Comparison of ENCODE assay signal across 8 cellular contexts in the genomic region with DNA sequence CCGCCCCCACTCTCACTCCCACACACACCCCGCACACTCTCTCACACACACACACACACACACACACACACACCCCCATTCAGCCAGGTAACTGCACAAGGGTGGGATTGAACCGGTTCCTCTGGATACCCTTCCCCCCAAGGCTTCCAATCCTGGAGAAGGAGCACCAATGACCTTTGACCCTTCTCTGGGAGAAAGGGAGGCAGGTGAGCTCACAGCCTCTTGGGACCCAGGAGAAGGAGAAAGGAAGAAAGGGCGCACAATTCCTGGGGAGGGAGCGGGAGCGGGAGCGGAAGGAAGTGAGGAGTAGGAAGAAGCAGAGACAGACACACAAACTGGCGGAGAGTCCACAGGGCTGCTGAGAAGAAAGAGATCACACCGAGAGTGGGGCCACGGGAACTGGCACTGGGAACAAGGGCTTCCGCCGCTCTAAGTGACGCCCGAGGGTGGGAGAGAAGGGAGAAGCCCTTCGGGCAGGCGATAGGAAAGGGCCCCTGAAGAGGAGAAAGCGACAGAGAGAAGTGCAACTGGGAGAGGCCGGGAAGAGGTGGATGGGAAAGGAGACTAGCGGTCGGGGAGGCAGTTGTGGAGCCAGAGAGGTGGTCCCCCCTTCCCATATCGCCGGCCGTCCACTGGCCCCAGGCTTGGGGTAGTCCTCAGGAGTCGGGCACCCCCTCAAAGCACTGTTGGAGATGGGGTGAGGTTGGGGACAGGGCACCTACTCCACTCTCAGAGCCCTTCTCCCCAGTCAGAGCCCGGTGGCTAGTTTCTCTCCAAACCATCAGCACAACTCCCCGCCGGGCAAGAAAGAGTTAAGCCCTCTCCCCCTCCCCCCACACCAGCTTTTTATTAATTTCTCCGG. TPM values are rescaled to one million over a fixed set of nuclear protein-coding genes. Genes with fewer than 3 reads are reported as not detected.
DNase-seq lines count a peak whose midpoint lies in the region; ATAC-seq, FAIRE-seq and TF ChIP-seq lines count a peak whose summit lies in the region.

No MANE protein-coding gene starts in this region.

- TF ChIP-seq EP300 in H1 (IDR thresholded peaks at IDR 0.05; ENCODE audit: borderline replicate concordance in 1 of 2, low read depth in 2 of 2, low read length in 2 of 2) = peak in 1 of 2 experiments; percentile 15; a peak in 1 of 3 replicates

- peak overlapping the region; percentile 86 for H3K4me3 Mint-ChIP-seq in natural killer cell treated with Interleukin-12 subunit alpha and Interleukin-12 subunit beta and Interleukin-15 and Interleukin-18, amount 100 ng/mL, for 72 hours

- no peak for TF ChIP-seq POLR2A in H1 (IDR thresholded peaks at IDR 0.05; ENCODE audit: control extremely low read depth in 1 of 2, low read depth in 2 of 2, low read length in 2 of 2)

- no peak overlapping the region for H3K56ac ChIP-seq in H1 (replicated peaks; ENCODE audit: insufficient read length, low read depth, low read length)

- H3K9ac ChIP-seq in H1 (replicated peaks in 1 of 4; ENCODE audit: extremely low read depth in 1 of 4, low read depth in 3 of 4, low read length in 3 of 4) = peak overlapping the region in 2 of 4 experiments; percentile 25 to 68; a peak in 4 of 7 replicates

- no peaks in the 10 kb centered on the region for H4K20me1 ChIP-seq in H1 (replicated peaks in 1 of 2; ENCODE audit: control insufficient read depth in 1 of 2, insufficient read depth in 2 of 2, low read length in 2 of 2)

- H3K27ac ChIP-seq in H1 (ENCODE audit: low read depth, low read length) = peak overlapping the region; percentile 12; the same call in 1 of the 2 replicates

- TF ChIP-seq RAD21 in H1 (IDR thresholded peaks at IDR 0.05 in 1 of 2, conservative IDR thresholded peaks at IDR 0.05 in 1 of 2; ENCODE audit: low read depth in 2 of 2, low read length in 2 of 2) = no peak

- H3K18ac ChIP-seq in H1 (ENCODE audit: extremely low read depth, low read length) = peak overlapping the region; percentile 97

- no peak overlapping the region for H2BK120ac ChIP-seq in H1 (replicated peaks; ENCODE audit: low read depth, low read length)

- 0 out of 2 replicates have a peak overlapping the region, but pooled peaks have one; percentile 24 for H2AFZ ChIP-seq in H1 (ENCODE audit: low read length)

- peak overlapping the region; percentile 70 to 92 for H3K4me2 ChIP-seq in H1 (ENCODE audit: insufficient read depth in 1 of 2, low read depth in 2 of 2, low read length in 2 of 2)

- POLR2A ChIA-PET in H1 (lab: Charles Lee; ENCODE audit: partially characterized antibody) = interaction anchor here (0.7 to 3.5 kb wide), 10 partner anchors 10 to 421 kb away, joined by 3 to 13 read pairs (median 4); no protein-coding TSS in a partner anchor

- DNase-seq in AG10803 (ENCODE audit: low read depth) (no peak), NCI-H69 (lab: John Stamatoyannopoulos, UW) (peak; percentile 22), H1 (ENCODE audit: low read depth in 1 of 2, low spot score in 2 of 2) (peak in 1 of 2 experiments; percentile 84)
- DNase-seq in natural killer cell treated with Interleukin-12 subunit alpha and Interleukin-12 subunit beta and Interleukin-15 and Interleukin-18, amount 100 ng/mL, for 72 hours (ENCODE audit: low spot score) = no peak

- H3K4me1 ChIP-seq in H1 (replicated peaks in 1 of 4; ENCODE audit: control insufficient read depth in 3 of 4, insufficient read depth in 4 of 4, low read length in 3 of 4) = peaks cover 9 to 32% (median 28%) of the 10 kb centered on the region in 4 experiments

- H3K23me2 ChIP-seq in H1 (ENCODE audit: low read depth, low read length) = peaks cover 20% of the 10 kb centered on the region

- H3K27ac Mint-ChIP-seq in natural killer cell treated with Interleukin-12 subunit alpha and Interleukin-12 subunit beta and Interleukin-15 and Interleukin-18, amount 100 ng/mL, for 72 hours = peak overlapping the region; percentile 30 to 43

- H4K5ac ChIP-seq in H1 (ENCODE audit: insufficient read length, low read depth, low read length) = peak overlapping the region; percentile 5

- peak overlapping the region; percentile 59 for H3K4me3 ChIP-seq in AG10803 (ENCODE audit: low read length)
- peak overlapping the region; percentile 37 to 97 (median 74) for H3K4me3 ChIP-seq in H1 (ENCODE audit: extremely low read depth in 1 of 4, insufficient read depth in 2 of 4, low read depth in 3 of 4, low read length in 4 of 4)

- H3K9me3 ChIP-seq in H1 (ENCODE audit: insufficient read depth in 2 of 2, low read depth in 1 of 2, low read length in 1 of 2) = no peaks in the 10 kb centered on the region

- no peaks in the 10 kb centered on the region for H3K36me3 Mint-ChIP-seq in natural killer cell treated with Interleukin-12 subunit alpha and Interleukin-12 subunit beta and Interleukin-15 and Interleukin-18, amount 100 ng/mL, for 72 hours

- H3K27me3 ChIP-seq in H1 (replicated peaks in 1 of 4; ENCODE audit: control insufficient read depth in 3 of 4, extremely low read depth in 1 of 4, insufficient read depth in 3 of 4, low read length in 3 of 4) = peaks cover 0 to 11% (median 2%) of the 10 kb centered on the region in 4 experiments; a peak in 4 of 7 replicates

- no peaks in the 10 kb centered on the region for H3K36me3 ChIP-seq in H1 (ENCODE audit: control insufficient read depth in 2 of 4, insufficient read depth in 4 of 4, low read length in 3 of 4)

- no peaks in the 10 kb centered on the region for H3K9me3 Mint-ChIP-seq in natural killer cell treated with Interleukin-12 subunit alpha and Interleukin-12 subunit beta and Interleukin-15 and Interleukin-18, amount 100 ng/mL, for 72 hours

- CTCF ChIA-PET in H1 (lab: Charles Lee; ENCODE audit: partially characterized antibody) = interaction anchor here (1.0 to 23.0 kb wide), 3 partner anchors 10 to 31 kb away, joined by 3 to 412 read pairs (median 299); partner anchors contain the start of genes PDK2 and PPP1R9B

- H3K14ac ChIP-seq in H1 (ENCODE audit: insufficient read length) = no peak overlapping the region

- no peaks in the 10 kb centered on the region for H3K79me2 ChIP-seq in H1 (ENCODE audit: control insufficient read depth in 1 of 2, insufficient read depth in 2 of 2, low read length in 2 of 2)

- peak; percentile 52 for FAIRE-seq in H1 (lab: Jason Lieb, UNC)

- H3K27me3 Mint-ChIP-seq in natural killer cell treated with Interleukin-12 subunit alpha and Interleukin-12 subunit beta and Interleukin-15 and Interleukin-18, amount 100 ng/mL, for 72 hours = peaks cover 9 to 11% of the 10 kb centered on the region in 2 donors

- peaks cover 27 to 40% of the 10 kb centered on the region in 2 donors for H3K4me1 Mint-ChIP-seq in natural killer cell treated with Interleukin-12 subunit alpha and Interleukin-12 subunit beta and Interleukin-15 and Interleukin-18, amount 100 ng/mL, for 72 hours (ENCODE audit: low read depth in 2 of 2)

- no peak overlapping the region for H3K23ac ChIP-seq in H1 (ENCODE audit: insufficient read length)

- no peak overlapping the region for H2AK5ac ChIP-seq in H1 (ENCODE audit: low read depth, low read length)

- no peak overlapping the region for H2BK15ac ChIP-seq in H1 (ENCODE audit: low read length)

- H2BK5ac ChIP-seq in H1 (ENCODE audit: low read depth, low read length) = peak overlapping the region; percentile 41; the same call in 1 of the 2 replicates

- H2BK12ac ChIP-seq in H1 (ENCODE audit: low read depth, low read length) = peak overlapping the region; percentile 5

- H2BK20ac ChIP-seq in H1 (ENCODE audit: low read length) = no peak overlapping the region

- 10% methylated on average over 26 of the region's 28 CpGs; no CpG with 5 or more reads in 1 of the 2 experiments for WGBS in H1 (ENCODE audit: extremely low coverage in 1 of 2, insufficient coverage in 1 of 2, insufficient read length in 1 of 2, insufficient replicate concordance in 2 of 2, low coverage in 1 of 2, low lambda C conversion rate in 2 of 2, missing lambda C conversion rate in 1 of 2), 2 experiments

- H4K8ac ChIP-seq in H1 (ENCODE audit: extremely low read depth, insufficient read depth, low read length) = no peak overlapping the region; the same call in none of the 2 replicates

- H3K4ac ChIP-seq in H1 (replicated peaks; ENCODE audit: insufficient read length, low read depth, low read length) = no peak overlapping the region

- TF ChIP-seq CTCF in AG10803 (conservative IDR thresholded peaks at IDR 0.05; ENCODE audit: low read length) (no peak), H1 (IDR thresholded peaks at IDR 0.05; ENCODE audit: control extremely low read depth in 1 of 3, insufficient read depth in 1 of 3, low read depth in 1 of 3, low read length in 3 of 3) (no peak)

- H4K91ac ChIP-seq in H1 (replicated peaks; ENCODE audit: insufficient read length, low read length) = peak overlapping the region; percentile 15

- no peaks in the 10 kb centered on the region for H3K79me1 ChIP-seq in H1 (ENCODE audit: low read depth, low read length)

- ATAC-seq in natural killer cell treated with Interleukin-12 subunit alpha and Interleukin-12 subunit beta and Interleukin-15 and Interleukin-18, amount 100 ng/mL, for 72 hours = no peak
- ATAC-seq in HG03139 (IDR thresholded peaks at IDR 0.05; ENCODE audit: unreplicated experiment) (no peak), GM21360 (IDR thresholded peaks at IDR 0.05; ENCODE audit: unreplicated experiment) (no peak), HG03095 (IDR thresholded peaks at IDR 0.05; ENCODE audit: unreplicated experiment) (no peak), HG02759 (IDR thresholded peaks at IDR 0.05; ENCODE audit: unreplicated experiment) (no peak)

RNA-seq across cellular contexts. Expression of gene SAMD14, which starts 1.3 kb away (rescaled TPM):
- total RNA-seq in H1 (2021; fragmentation: NEBNext Ultra II Directional; extraction: Animal tissue kit (Norgen Biotek cat#: 25700)) = 5.8 and 5.9 TPM in 2 replicates
- polyA plus RNA-seq in H1 (2011; rRNA removed) = 5.2 and 5.7 TPM in 2 replicates
- 3.9 TPM for polyA plus RNA-seq in H1 (2011; cell fraction: cytosol; rRNA removed)
- polyA plus RNA-seq in H1 (2011; cell fraction: nucleus; rRNA removed) = 12.4 TPM
- 6.3 to 11.5 TPM (median 8.1 TPM) in 4 replicates for polyA plus RNA-seq in H1 (2012, experiment 1 of 2)
- 3.9 TPM for polyA plus RNA-seq in H1 (2012, experiment 2 of 2)
- polyA plus RNA-seq in H1 (2013, experiment 1 of 2) = 3.4 TPM
- polyA plus RNA-seq in H1 (2013, experiment 2 of 2) = 3.4 TPM
- 2.6 and 3.1 TPM in 2 replicates for polyA minus RNA-seq in H1 (2011; rRNA and poly(A)+ RNA removed)
- 2.9 TPM for polyA minus RNA-seq in H1 (2011; cell fraction: cytosol; rRNA and poly(A)+ RNA removed)
- polyA minus RNA-seq in H1 (2011; cell fraction: nucleus; rRNA and poly(A)+ RNA removed) = 4.2 TPM
- 1 to 10 TPM; 2.6 to 5.0 TPM for total RNA-seq in natural killer cell treated with Interleukin-12 subunit alpha and Interleukin-12 subunit beta and Interleukin-15 and Interleukin-18, amount 100 ng/mL, for 72 hours

RNA-seq across cellular contexts. Expression of gene PPP1R9B, which starts 21.8 kb away (rescaled TPM):
- total RNA-seq in H1 (2021; fragmentation: NEBNext Ultra II Directional; extraction: Animal tissue kit (Norgen Biotek cat#: 25700)) = 13.1 and 14.1 TPM in 2 replicates
- 5.2 and 6.1 TPM in 2 replicates for polyA plus RNA-seq in H1 (2011; rRNA removed)
- polyA plus RNA-seq in H1 (2011; cell fraction: cytosol; rRNA removed) = 6.2 TPM
- 11.6 TPM for polyA plus RNA-seq in H1 (2011; cell fraction: nucleus; rRNA removed)
- 13.3 to 16.7 TPM (median 15.0 TPM) in 4 replicates for polyA plus RNA-seq in H1 (2012, experiment 1 of 2)
- 9.9 TPM for polyA plus RNA-seq in H1 (2012, experiment 2 of 2)
- 6.4 TPM for polyA plus RNA-seq in H1 (2013, experiment 1 of 2)
- 6.6 TPM for polyA plus RNA-seq in H1 (2013, experiment 2 of 2)
- 3.9 and 6.5 TPM in 2 replicates for polyA minus RNA-seq in H1 (2011; rRNA and poly(A)+ RNA removed)
- 7.4 TPM for polyA minus RNA-seq in H1 (2011; cell fraction: cytosol; rRNA and poly(A)+ RNA removed)
- polyA minus RNA-seq in H1 (2011; cell fraction: nucleus; rRNA and poly(A)+ RNA removed) = 6.0 TPM
- total RNA-seq in natural killer cell treated with Interleukin-12 subunit alpha and Interleukin-12 subunit beta and Interleukin-15 and Interleukin-18, amount 100 ng/mL, for 72 hours = 100 to 1,000 TPM in 1 of 2 donors, 10 to 100 TPM in 1; 96.0 to 110 TPM

RNA-seq across cellular contexts. Expression of gene PDK2, which starts 33.5 kb away (rescaled TPM):
- total RNA-seq in H1 (2021; fragmentation: NEBNext Ultra II Directional; extraction: Animal tissue kit (Norgen Biotek cat#: 25700)) = 17.8 and 18.3 TPM in 2 replicates
- 121 and 154 TPM in 2 replicates for polyA plus RNA-seq in H1 (2011; rRNA removed)
- polyA plus RNA-seq in H1 (2011; cell fraction: cytosol; rRNA removed) = 49.3 TPM
- 74.7 TPM for polyA plus RNA-seq in H1 (2011; cell fraction: nucleus; rRNA removed)
- 14.5 to 28.8 TPM (median 21.8 TPM) in 4 replicates for polyA plus RNA-seq in H1 (2012, experiment 1 of 2)
- 16.0 TPM for polyA plus RNA-seq in H1 (2012, experiment 2 of 2)
- 17.4 TPM for polyA plus RNA-seq in H1 (2013, experiment 1 of 2)
- 17.7 TPM for polyA plus RNA-seq in H1 (2013, experiment 2 of 2)
- 63.4 and 70.8 TPM in 2 replicates for polyA minus RNA-seq in H1 (2011; rRNA and poly(A)+ RNA removed)
- 22.0 TPM for polyA minus RNA-seq in H1 (2011; cell fraction: cytosol; rRNA and poly(A)+ RNA removed)
- polyA minus RNA-seq in H1 (2011; cell fraction: nucleus; rRNA and poly(A)+ RNA removed) = 45.0 TPM
- total RNA-seq in natural killer cell treated with Interleukin-12 subunit alpha and Interleukin-12 subunit beta and Interleukin-15 and Interleukin-18, amount 100 ng/mL, for 72 hours = 10 to 100 TPM; 11.8 to 13.7 TPM

RNA-seq across cellular contexts. Expression of gene SGCA, which starts 37.1 kb away (rescaled TPM):
- total RNA-seq in H1 (2021; fragmentation: NEBNext Ultra II Directional; extraction: Animal tissue kit (Norgen Biotek cat#: 25700)) = not detected in 2 replicates
- 0.12 and 0.36 TPM in 2 replicates for polyA plus RNA-seq in H1 (2011; rRNA removed)
- 0.18 TPM for polyA plus RNA-seq in H1 (2011; cell fraction: cytosol; rRNA removed)
- polyA plus RNA-seq in H1 (2011; cell fraction: nucleus; rRNA removed) = 0.27 TPM
- 0.31 to 0.65 TPM in 2 of 4 replicates, not detected in the others for polyA plus RNA-seq in H1 (2012, experiment 1 of 2)
- 0.43 TPM for polyA plus RNA-seq in H1 (2012, experiment 2 of 2)
- polyA plus RNA-seq in H1 (2013, experiment 1 of 2) = 0.36 TPM
- polyA plus RNA-seq in H1 (2013, experiment 2 of 2) = 0.33 TPM
- not detected in 2 replicates for polyA minus RNA-seq in H1 (2011; rRNA and poly(A)+ RNA removed)
- not detected for polyA minus RNA-seq in H1 (2011; cell fraction: cytosol; rRNA and poly(A)+ RNA removed)
- polyA minus RNA-seq in H1 (2011; cell fraction: nucleus; rRNA and poly(A)+ RNA removed) = not detected
- under 1 TPM in 1 of 2 donors, not detected in 1; 0.42 TPM for total RNA-seq in natural killer cell treated with Interleukin-12 subunit alpha and Interleukin-12 subunit beta and Interleukin-15 and Interleukin-18, amount 100 ng/mL, for 72 hours
